Comparison of ENCODE assay signal across 8 cellular contexts in genomic region chr20:45052698-45053440, GRCh38. TPM values are rescaled to one million over a fixed set of nuclear protein-coding genes. Genes with fewer than 3 reads are reported as not detected.
DNase-seq lines count a peak whose midpoint lies in the region; ATAC-seq and FAIRE-seq lines count a peak whose summit lies in the region.

No MANE protein-coding gene starts in this region.

- peaks cover 60% of the 10 kb centered on the region for H3K4me1 ChIP-seq in CD8-positive, alpha-beta memory T cell (ENCODE audit: insufficient read depth, low read length)

- peaks cover 9 to 84% (median 19%) of the 10 kb centered on the region in 3 donors for H3K36me3 Mint-ChIP-seq in CD8-positive, alpha-beta memory T cell

- peak overlapping the region in 6 of 7 donors; percentile 11 to 59 (median 41) for H3K4me3 Mint-ChIP-seq in CD8-positive, alpha-beta memory T cell

- no peak overlapping the region for H3K27ac ChIP-seq in CD8-positive, alpha-beta memory T cell (ENCODE audit: low read depth, low read length)

- peak in 3 of 5 donors; percentile 35 to 51 (median 41) for DNase-seq in CD8-positive, alpha-beta memory T cell
- peak; percentile 98 for DNase-seq in SK-MEL-5 (ENCODE audit: low read depth, low spot score)
- peak; percentile 87 for DNase-seq in glomerular visceral epithelial cell (ENCODE audit: extremely low spot score)
- peak; percentile 58 for DNase-seq in urothelium cell line (ENCODE audit: low spot score)
- no peak for DNase-seq in NCI-H2196 (lab: John Stamatoyannopoulos, UW; ENCODE audit: unreplicated experiment)
- no peak for DNase-seq in AML-193 (lab: John Stamatoyannopoulos, UW)
- DNase-seq in DMS114 treated with DMSO at 0.1 percent for 48 hours (lab: John Stamatoyannopoulos, UW; ENCODE audit: unreplicated experiment): no peak

- FAIRE-seq in urothelium cell line (lab: Jason Lieb, UNC): no peak

- peaks cover 79 to 92% (median 92%) of the 10 kb centered on the region in 3 donors for H3K4me1 Mint-ChIP-seq in CD8-positive, alpha-beta memory T cell

- H3K9me3 Mint-ChIP-seq in CD8-positive, alpha-beta memory T cell: no peaks in the 10 kb centered on the region

- no peaks in the 10 kb centered on the region for H3K9me3 ChIP-seq in CD8-positive, alpha-beta memory T cell (ENCODE audit: low read length)

- no peaks in the 10 kb centered on the region for H3K27me3 ChIP-seq in CD8-positive, alpha-beta memory T cell (ENCODE audit: insufficient read depth, low read length, poor library complexity, severe bottlenecking)

- in situ Hi-C loops in SK-MEL-5 (cut with HindIII; ENCODE audit: low pct_unique_long_range_greater_than_20kb, low sequenced_read_pairs): no loop called here

- peak; percentile 47 for ATAC-seq in GM21528 (IDR thresholded peaks at IDR 0.05; ENCODE audit: low FRiP score, unreplicated experiment)

- no peaks in the 10 kb centered on the region for H3K27me3 Mint-ChIP-seq in CD8-positive, alpha-beta memory T cell

- H3K27ac Mint-ChIP-seq in CD8-positive, alpha-beta memory T cell: peak overlapping the region in 7 of 8 donors; percentile 44 to 76 (median 64)

- H3K4me3 ChIP-seq in CD8-positive, alpha-beta memory T cell (ENCODE audit: low read length): no peak overlapping the region

- CTCF ChIA-PET in CD8-positive, alpha-beta memory T cell (lab: Charles Lee): interaction anchor here (1.4 to 3.3 kb wide), 3 partner anchors 9 to 57 kb away, joined by 3 to 13 read pairs (median 9); no protein-coding TSS in a partner anchor

- peaks cover 40% of the 10 kb centered on the region for H3K36me3 ChIP-seq in CD8-positive, alpha-beta memory T cell (ENCODE audit: insufficient read depth, low read length)

- POLR2A ChIA-PET in CD8-positive, alpha-beta memory T cell (lab: Charles Lee): interaction anchor here (0.6 to 0.9 kb wide), 3 partner anchors 9 to 747 kb away, joined by 3 read pairs; no protein-coding TSS in a partner anchor

RNA-seq across cellular contexts. Expression of gene KCNS1, which starts 48.1 kb away (rescaled TPM):
- under 1 TPM; 0.16 to 0.28 TPM for total RNA-seq in CD8-positive, alpha-beta memory T cell
- polyA plus RNA-seq in CD8-positive, alpha-beta memory T cell: not detected
- 1.1 and 1.7 TPM in 2 replicates for total RNA-seq in SK-MEL-5 (2014; rRNA removed; shearing (Covaris generic))
- 6.6 and 7.6 TPM in 2 replicates for polyA plus RNA-seq in SK-MEL-5 (2015; cell fraction: cytosol; rRNA removed)
- 0.72 and 2.3 TPM in 2 replicates for polyA plus RNA-seq in SK-MEL-5 (2015; cell fraction: nucleus; rRNA removed)

Comparison
In these comparisons a context has a peak if more than half of its experiments do, and no peak if none do; other contexts are left out.
1. DNase-seq: peak in CD8-positive, alpha-beta memory T cell (3 of 5), SK-MEL-5 (single experiment), glomerular visceral epithelial cell (single experiment) and urothelium cell line (single experiment); none in NCI-H2196 (single experiment), AML-193 (0 of 2) and DMS114 treated with DMSO at 0.1 percent for 48 hours (single experiment).